In genomic region chr4:73653695-73654106, GRCh38 we compare ENCODE assay signal across 9 cellular contexts. TPM values are rescaled to one million over a fixed set of nuclear protein-coding genes. Genes with fewer than 3 reads are reported as not detected.
DNase-seq lines count a peak whose midpoint lies in the region; ATAC-seq, FAIRE-seq and TF ChIP-seq lines count a peak whose summit lies in the region.
"Had no signal": no experiment of that assay in that cellular context is flagged by ENCODE, and none has a peak within 500 bp of the region (broad histone marks: within the 10 kb centered on the region; RNA-seq: fewer than 3 reads in every experiment).

No MANE protein-coding gene starts in this region.

- H3K4me1 Mint-ChIP-seq in astrocyte (ENCODE audit: low read depth, unreplicated experiment): no peaks in the 10 kb centered on the region

- H3K36me3 Mint-ChIP-seq in astrocyte (ENCODE audit: low read depth, unreplicated experiment): no peaks in the 10 kb centered on the region
- H3K36me3 Mint-ChIP-seq: activated naive CD4-positive, alpha-beta T cell treated with anti-CD3 and anti-CD28 coated beads, Interleukin-2, amount 50 U/mL, for 72 hours had no signal

- H2AFZ ChIP-seq in DND-41 (ENCODE audit: low read depth, low read length) (0 out of 2 replicates have a peak overlapping the region, but pooled peaks have one; percentile 48), astrocyte (ENCODE audit: low read depth, low read length) (no peak overlapping the region)

- H3K36me3 ChIP-seq in DND-41 (ENCODE audit: insufficient read depth, low read length) (no peaks in the 10 kb centered on the region), astrocyte (ENCODE audit: insufficient read depth, low read length) (no peaks in the 10 kb centered on the region), thoracic aorta (no peaks in the 10 kb centered on the region)

- no peak overlapping the region for H3K4me3 ChIP-seq in DND-41 (ENCODE audit: low read depth in 1 of 2, low read length in 2 of 2)
- H3K4me3 ChIP-seq in astrocyte (ENCODE audit: insufficient read depth, low read depth, low read length): no peak overlapping the region
- H3K4me3 ChIP-seq in thoracic aorta: no peak overlapping the region

- peak overlapping the region; percentile 47 for H3K9ac ChIP-seq in DND-41 (ENCODE audit: low read depth, low read length)
- H3K9ac ChIP-seq in astrocyte (ENCODE audit: low read length): no peak overlapping the region

- H3K4me2 ChIP-seq in DND-41 (ENCODE audit: insufficient read depth, low read length): peak overlapping the region; percentile 28; the same call in 1 of the 2 replicates
- H3K4me2 ChIP-seq in astrocyte (ENCODE audit: low read length): no peak overlapping the region

- H3K4me1 ChIP-seq in DND-41 (ENCODE audit: insufficient read depth, low read length) (peaks cover 46% of the 10 kb centered on the region), astrocyte (ENCODE audit: insufficient read depth, low read length) (no peaks in the 10 kb centered on the region), thoracic aorta (ENCODE audit: control insufficient read depth in 1 of 2, low read depth in 2 of 2) (peaks cover 0 to 12% of the 10 kb centered on the region in 2 donors)

- H4K20me1 ChIP-seq in DND-41 (ENCODE audit: insufficient read depth, low read length): no peaks in the 10 kb centered on the region
- no peaks in the 10 kb centered on the region for H4K20me1 ChIP-seq in astrocyte (ENCODE audit: insufficient read depth, low read length)

- peak overlapping the region; percentile 94 for H3K27ac ChIP-seq in DND-41 (ENCODE audit: low read length)
- H3K27ac ChIP-seq in astrocyte (ENCODE audit: low read depth, low read length): no peak overlapping the region
- no peak overlapping the region for H3K27ac ChIP-seq in thoracic aorta

- H3K9me3 ChIP-seq in DND-41 (ENCODE audit: insufficient read depth, low read length, severe bottlenecking) (no peaks in the 10 kb centered on the region), astrocyte (ENCODE audit: insufficient read depth, low read depth, low read length) (no peaks in the 10 kb centered on the region), thoracic aorta (no peaks in the 10 kb centered on the region)

- H3K27me3 Mint-ChIP-seq in astrocyte (ENCODE audit: low read depth, unreplicated experiment): peaks cover 11% of the 10 kb centered on the region

- no peak overlapping the region for H3K27ac Mint-ChIP-seq in astrocyte (ENCODE audit: unreplicated experiment)
- H3K27ac Mint-ChIP-seq: activated naive CD4-positive, alpha-beta T cell treated with anti-CD3 and anti-CD28 coated beads, Interleukin-2, amount 50 U/mL, for 72 hours had no signal

- H3K9me3 Mint-ChIP-seq in astrocyte (ENCODE audit: unreplicated experiment): no peaks in the 10 kb centered on the region
- H3K9me3 Mint-ChIP-seq: activated naive CD4-positive, alpha-beta T cell treated with anti-CD3 and anti-CD28 coated beads, Interleukin-2, amount 50 U/mL, for 72 hours had no signal

- H3K27me3 ChIP-seq in DND-41 (ENCODE audit: insufficient read depth, low read length, poor library complexity): no peaks in the 10 kb centered on the region
- peaks cover 4% of the 10 kb centered on the region for H3K27me3 ChIP-seq in astrocyte (ENCODE audit: insufficient read depth, low read length)
- H3K27me3 ChIP-seq in thoracic aorta (replicated peaks; ENCODE audit: insufficient read depth): no peaks in the 10 kb centered on the region

- ATAC-seq in DND-41 (ENCODE audit: insufficient read depth, low read depth) (peak; percentile 92), GM19328 (IDR thresholded peaks at IDR 0.05; ENCODE audit: unreplicated experiment) (peak; percentile 81), HG03378 (IDR thresholded peaks at IDR 0.05; ENCODE audit: unreplicated experiment) (peak; percentile 59), thoracic aorta (ENCODE audit: insufficient number of reproducible peaks, low FRiP score, low read depth) (peak; percentile 70)

- peak; percentile 42 for TF ChIP-seq CTCF in DND-41 (IDR thresholded peaks at IDR 0.05; ENCODE audit: borderline replicate concordance, extremely low read depth, low read length, poor library complexity, severe bottlenecking)
- TF ChIP-seq CTCF in astrocyte (IDR thresholded peaks at IDR 0.05; ENCODE audit: insufficient read depth, low read depth, low read length): peak; percentile 52
- TF ChIP-seq CTCF in thoracic aorta (IDR thresholded peaks at IDR 0.05): peak; percentile 59

- FAIRE-seq in astrocyte (lab: Jason Lieb, UNC): no peak

- DNase-seq in DND-41 (peak; percentile 80), NCI-H345 treated with DMSO at 0.1 percent for 48 hours (lab: John Stamatoyannopoulos, UW; ENCODE audit: unreplicated experiment) (peak; percentile 60), astrocyte (ENCODE audit: low read depth) (peak; percentile 23), inferior parietal cortex (ENCODE audit: extremely low spot score) (peak; percentile 96), thoracic aorta (ENCODE audit: low spot score) (no peak)
- no peak for DNase-seq in activated effector memory CD4-positive, alpha-beta T cell treated with anti-CD3 and anti-CD28 coated beads, Interleukin-2, amount 50 U/mL, for 16 hours

- H3K4me3 Mint-ChIP-seq in astrocyte (ENCODE audit: unreplicated experiment): no peak overlapping the region

- no peaks in the 10 kb centered on the region for H3K79me2 ChIP-seq in DND-41 (ENCODE audit: insufficient read depth, low read length)
- no peaks in the 10 kb centered on the region for H3K79me2 ChIP-seq in astrocyte (ENCODE audit: insufficient read depth, low read length)

RNA-seq across cellular contexts. Expression of gene RASSF6, which starts 33.5 kb away (rescaled TPM):
- total RNA-seq in astrocyte: 0.07 and 0.14 TPM in 2 replicates
- total RNA-seq in thoracic aorta: under 1 TPM in 1 of 2 donors, not detected in 1; 0.56 TPM
- total RNA-seq: activated naive CD4-positive, alpha-beta T cell treated with anti-CD3 and anti-CD28 coated beads, Interleukin-2, amount 50 U/mL, for 72 hours had no signal

Comparison
In these comparisons a context has a peak if more than half of its experiments do, and no peak if none do; other contexts are left out.
1. DNase-seq: peak in DND-41 (single experiment), NCI-H345 treated with DMSO at 0.1 percent for 48 hours (single experiment), astrocyte (single experiment) and inferior parietal cortex (single experiment); none in thoracic aorta (single experiment) and activated effector memory CD4-positive, alpha-beta T cell treated with anti-CD3 and anti-CD28 coated beads, Interleukin-2, amount 50 U/mL, for 16 hours (single experiment).
2. Peak in every context shown above with its lines, with median percentiles within 50 percentile points of each other: ATAC-seq and CTCF ChIP-seq.